In the genomic region with DNA sequence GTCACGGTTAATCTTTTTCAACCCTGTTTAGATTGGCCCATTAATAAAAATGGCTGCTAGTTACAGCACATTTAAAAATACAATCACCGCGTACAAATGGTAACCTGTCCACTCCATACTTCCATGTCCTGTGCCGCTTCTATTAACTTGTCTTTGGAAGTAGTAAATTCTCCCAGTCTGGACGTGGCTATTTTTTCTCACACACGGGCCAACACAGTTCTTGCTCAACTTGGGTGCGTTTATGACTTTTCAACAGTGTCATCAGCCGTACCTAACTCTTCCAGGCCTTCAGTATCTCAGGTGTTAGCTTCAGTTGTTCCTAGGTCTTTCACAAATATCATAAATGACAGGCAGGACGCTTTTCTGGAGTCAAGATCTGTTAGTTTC, we compare ENCODE assay signal across 8 cellular contexts. TPM values are rescaled to one million over a fixed set of nuclear protein-coding genes. Genes with fewer than 3 reads are reported as not detected.
A peak's percentile ranks its signal among the peaks of the same experiment; 100 is the strongest.
DNase-seq lines count a peak whose midpoint lies in the region; ATAC-seq lines count a peak whose summit lies in the region.

No MANE protein-coding gene starts in this region.

- DNase-seq in Right ventricle myocardium superior (no peak), left cardiac atrium (no peak), ureter (ENCODE audit: low spot score) (no peak)
- DNase-seq in activated T-helper 2 cell treated with anti-CD3 and anti-CD28 coated beads, Interferon-gamma antibody, Interleukin-2, Interleukin-4, amounts not matched to agents 10 μg/mL and 5 μg/mL and 100 μg/mL, durations not matched to agents 14 hours and 24 hours and 36 hours (ENCODE audit: low spot score): no peak

- peak overlapping the region; percentile 84 for H3K4me3 Mint-ChIP-seq in activated T-helper 2 cell treated with anti-CD3 and anti-CD28 coated beads, Interferon-gamma antibody, Interleukin-2, Interleukin-4, amounts not matched to agents 10 μg/mL and 5 μg/mL and 100 μg/mL, durations not matched to agents 14 hours and 24 hours and 36 hours (ENCODE audit: low read depth)
- H3K4me3 Mint-ChIP-seq in stimulated activated memory B cell treated with anti-CD40 and anti-IgM and Interleukin-4, amounts not matched to agents 10 μg/mL and 1 μg/mL and 100 μg/mL, for 72 hours: peak overlapping the region; percentile 95

- H3K27ac Mint-ChIP-seq in activated T-helper 2 cell treated with anti-CD3 and anti-CD28 coated beads, Interferon-gamma antibody, Interleukin-2, Interleukin-4, amounts not matched to agents 10 μg/mL and 5 μg/mL and 100 μg/mL, durations not matched to agents 14 hours and 24 hours and 36 hours: peak overlapping the region; percentile 90
- H3K27ac Mint-ChIP-seq in stimulated activated memory B cell treated with anti-CD40 and anti-IgM and Interleukin-4, amounts not matched to agents 10 μg/mL and 1 μg/mL and 100 μg/mL, for 72 hours: peak overlapping the region; percentile 96

- peak overlapping the region; percentile 41 for H3K4me3 ChIP-seq in iPS-11a (ENCODE audit: low read depth, low read length)

- H3K9me3 Mint-ChIP-seq in activated T-helper 2 cell treated with anti-CD3 and anti-CD28 coated beads, Interferon-gamma antibody, Interleukin-2, Interleukin-4, amounts not matched to agents 10 μg/mL and 5 μg/mL and 100 μg/mL, durations not matched to agents 14 hours and 24 hours and 36 hours: no peaks in the 10 kb centered on the region
- H3K9me3 Mint-ChIP-seq in stimulated activated memory B cell treated with anti-CD40 and anti-IgM and Interleukin-4, amounts not matched to agents 10 μg/mL and 1 μg/mL and 100 μg/mL, for 72 hours: no peaks in the 10 kb centered on the region

- H3K4me1 Mint-ChIP-seq in activated T-helper 2 cell treated with anti-CD3 and anti-CD28 coated beads, Interferon-gamma antibody, Interleukin-2, Interleukin-4, amounts not matched to agents 10 μg/mL and 5 μg/mL and 100 μg/mL, durations not matched to agents 14 hours and 24 hours and 36 hours (ENCODE audit: low read depth): peaks cover 62% of the 10 kb centered on the region
- H3K4me1 Mint-ChIP-seq in stimulated activated memory B cell treated with anti-CD40 and anti-IgM and Interleukin-4, amounts not matched to agents 10 μg/mL and 1 μg/mL and 100 μg/mL, for 72 hours: peaks cover 39% of the 10 kb centered on the region

- intact Hi-C loops in Right ventricle myocardium superior (cut with DNase I) (loop anchor here (5.0 to 10.0 kb wide), 3 partner anchors 46 to 82 kb away; no protein-coding TSS in a partner anchor), left cardiac atrium (cut with DNase I) (loop anchor here (5.0 to 10.0 kb wide), 3 partner anchors 51 to 66 kb away; no protein-coding TSS in a partner anchor)
- intact Hi-C loops in activated T-helper 2 cell treated with anti-CD3 and anti-CD28 coated beads, Interferon-gamma antibody, Interleukin-2, Interleukin-4, amounts not matched to agents 10 μg/mL and 5 μg/mL and 100 μg/mL, durations not matched to agents 14 hours and 24 hours and 36 hours (cut with micrococcal nuclease): loop anchor here (1.0 to 5.0 kb wide), 5 partner anchors 23 to 1139 kb away; a partner anchor contains a TSS

- H3K36me3 Mint-ChIP-seq in activated T-helper 2 cell treated with anti-CD3 and anti-CD28 coated beads, Interferon-gamma antibody, Interleukin-2, Interleukin-4, amounts not matched to agents 10 μg/mL and 5 μg/mL and 100 μg/mL, durations not matched to agents 14 hours and 24 hours and 36 hours (ENCODE audit: low read depth): peaks cover 26% of the 10 kb centered on the region
- H3K36me3 Mint-ChIP-seq in stimulated activated memory B cell treated with anti-CD40 and anti-IgM and Interleukin-4, amounts not matched to agents 10 μg/mL and 1 μg/mL and 100 μg/mL, for 72 hours: peaks cover 7% of the 10 kb centered on the region

- ATAC-seq in Right ventricle myocardium superior (ENCODE audit: poor library complexity) (peak; percentile 2), left cardiac atrium (no peak), GM21723 (IDR thresholded peaks at IDR 0.05; ENCODE audit: unreplicated experiment) (no peak), GM18873 (IDR thresholded peaks at IDR 0.05; ENCODE audit: low FRiP score, unreplicated experiment) (no peak)
- ATAC-seq in stimulated activated memory B cell treated with anti-CD40 and anti-IgM and Interleukin-4, amounts not matched to agents 10 μg/mL and 1 μg/mL and 100 μg/mL, for 72 hours: no peak

- H3K27me3 Mint-ChIP-seq in activated T-helper 2 cell treated with anti-CD3 and anti-CD28 coated beads, Interferon-gamma antibody, Interleukin-2, Interleukin-4, amounts not matched to agents 10 μg/mL and 5 μg/mL and 100 μg/mL, durations not matched to agents 14 hours and 24 hours and 36 hours (ENCODE audit: low read depth): no peaks in the 10 kb centered on the region
- H3K27me3 Mint-ChIP-seq in stimulated activated memory B cell treated with anti-CD40 and anti-IgM and Interleukin-4, amounts not matched to agents 10 μg/mL and 1 μg/mL and 100 μg/mL, for 72 hours: no peaks in the 10 kb centered on the region

RNA-seq across cellular contexts. Expression of a gene that starts 0.5 kb away (rescaled TPM):
- total RNA-seq in Right ventricle myocardium superior (43.3 TPM), left cardiac atrium (10 to 100 TPM; 31.0 to 44.1 TPM), ureter (73.3 TPM)
- 54.5 and 59.0 TPM in 2 replicates for total RNA-seq in activated T-helper 2 cell treated with anti-CD3 and anti-CD28 coated beads, Interferon-gamma antibody, Interleukin-2, Interleukin-4, amounts not matched to agents 10 μg/mL and 5 μg/mL and 100 μg/mL, durations not matched to agents 14 hours and 24 hours and 36 hours
